In genomic region chr3:52171577-52172261, GRCh38 we compare ENCODE assay signal across 11 cellular contexts. TPM values are rescaled to one million over a fixed set of nuclear protein-coding genes. Genes with fewer than 3 reads are reported as not detected.
DNase-seq lines count a peak whose midpoint lies in the region; ATAC-seq and TF ChIP-seq lines count a peak whose summit lies in the region.
"Had no signal": no experiment of that assay in that cellular context is flagged by ENCODE, and none has a peak within 500 bp of the region (broad histone marks: within the 10 kb centered on the region; RNA-seq: fewer than 3 reads in every experiment).

No MANE protein-coding gene starts in this region.

- CTCF ChIA-PET in CD4-positive, alpha-beta memory T cell (lab: Charles Lee; ENCODE audit: partially characterized antibody), result interaction anchor here (0.8 kb wide), 1 partner anchor 27 kb away, joined by 3 read pairs; no protein-coding TSS in a partner anchor

- H3K9me3 Mint-ChIP-seq in HFFc6, result no peaks in the 10 kb centered on the region
- no peaks in the 10 kb centered on the region for H3K9me3 Mint-ChIP-seq in stimulated activated naive CD8-positive, alpha-beta T cell treated with anti-CD3 and anti-CD28 coated beads, Interleukin-15, amount 100 ng/mL, for 72 hours
- H3K9me3 Mint-ChIP-seq in CD4-positive, alpha-beta memory T cell, result peaks cover 0 to 2% (median 0%) of the 10 kb centered on the region in 8 donors
- H3K9me3 Mint-ChIP-seq: natural killer cell treated with Interleukin-12 subunit alpha and Interleukin-12 subunit beta and Interleukin-15 and Interleukin-18, amount 100 ng/mL, for 72 hours had no signal

- no peaks in the 10 kb centered on the region for H3K9me3 ChIP-seq in WERI-Rb-1 (ENCODE audit: severe bottlenecking)
- no peaks in the 10 kb centered on the region for H3K9me3 ChIP-seq in CD4-positive, alpha-beta memory T cell (ENCODE audit: control insufficient read depth in 1 of 2, low read length in 2 of 2)

- TF ChIP-seq CTCF in HFFc6 (IDR thresholded peaks at IDR 0.05) (peak; percentile 52), WERI-Rb-1 (IDR thresholded peaks at IDR 0.05; ENCODE audit: low read depth, low read length) (no peak), fibroblast of the aortic adventitia (IDR thresholded peaks at IDR 0.05; ENCODE audit: insufficient read depth, low read length) (peak; percentile 40)

- H3K27me3 ChIP-seq in WERI-Rb-1 (ENCODE audit: insufficient read depth, low read depth, severe bottlenecking), result no peaks in the 10 kb centered on the region
- no peaks in the 10 kb centered on the region for H3K27me3 ChIP-seq in CD4-positive, alpha-beta memory T cell (ENCODE audit: insufficient read depth, low read length)

- H3K4me1 Mint-ChIP-seq in HFFc6 (ENCODE audit: low read depth), result peaks cover 17% of the 10 kb centered on the region
- no peaks in the 10 kb centered on the region for H3K4me1 Mint-ChIP-seq in stimulated activated naive CD8-positive, alpha-beta T cell treated with anti-CD3 and anti-CD28 coated beads, Interleukin-15, amount 100 ng/mL, for 72 hours
- peaks cover 0 to 4% (median under 1%) of the 10 kb centered on the region in 4 donors for H3K4me1 Mint-ChIP-seq in CD4-positive, alpha-beta memory T cell

- H3K36me3 Mint-ChIP-seq in HFFc6 (ENCODE audit: low read depth), result no peaks in the 10 kb centered on the region
- no peaks in the 10 kb centered on the region for H3K36me3 Mint-ChIP-seq in CD4-positive, alpha-beta memory T cell
- H3K36me3 Mint-ChIP-seq: natural killer cell treated with Interleukin-12 subunit alpha and Interleukin-12 subunit beta and Interleukin-15 and Interleukin-18, amount 100 ng/mL, for 72 hours had no signal

- intact Hi-C loops in CD4-positive, alpha-beta memory T cell (cut with micrococcal nuclease), result no loop called here

- H3K4me3 Mint-ChIP-seq in HFFc6, result peak overlapping the region; percentile 22; the same call in 1 of the 2 replicates
- no peak overlapping the region for H3K4me3 Mint-ChIP-seq in stimulated activated naive CD8-positive, alpha-beta T cell treated with anti-CD3 and anti-CD28 coated beads, Interleukin-15, amount 100 ng/mL, for 72 hours
- no peak overlapping the region for H3K4me3 Mint-ChIP-seq in CD4-positive, alpha-beta memory T cell
- H3K4me3 Mint-ChIP-seq: natural killer cell treated with Interleukin-12 subunit alpha and Interleukin-12 subunit beta and Interleukin-15 and Interleukin-18, amount 100 ng/mL, for 72 hours had no signal

- peak overlapping the region; percentile 63 for H3K27ac Mint-ChIP-seq in HFFc6
- no peak overlapping the region for H3K27ac Mint-ChIP-seq in stimulated activated naive CD8-positive, alpha-beta T cell treated with anti-CD3 and anti-CD28 coated beads, Interleukin-15, amount 100 ng/mL, for 72 hours
- H3K27ac Mint-ChIP-seq in CD4-positive, alpha-beta memory T cell, result no peak overlapping the region
- H3K27ac Mint-ChIP-seq: natural killer cell treated with Interleukin-12 subunit alpha and Interleukin-12 subunit beta and Interleukin-15 and Interleukin-18, amount 100 ng/mL, for 72 hours had no signal

- H3K4me3 ChIP-seq in WERI-Rb-1 (ENCODE audit: low read depth, low read length) (no peak overlapping the region), fibroblast of the aortic adventitia (ENCODE audit: low read depth, low read length) (no peak overlapping the region)
- no peak overlapping the region for H3K4me3 ChIP-seq in CD4-positive, alpha-beta memory T cell (ENCODE audit: low read length in 2 of 2)

- POLR2A ChIA-PET in CD4-positive, alpha-beta memory T cell (lab: Charles Lee; ENCODE audit: partially characterized antibody), result no interaction called here

- H3K27me3 Mint-ChIP-seq in HFFc6 (ENCODE audit: insufficient read depth), result peaks cover 7% of the 10 kb centered on the region
- no peaks in the 10 kb centered on the region for H3K27me3 Mint-ChIP-seq in stimulated activated naive CD8-positive, alpha-beta T cell treated with anti-CD3 and anti-CD28 coated beads, Interleukin-15, amount 100 ng/mL, for 72 hours
- H3K27me3 Mint-ChIP-seq in CD4-positive, alpha-beta memory T cell, result peaks cover 2% of the 10 kb centered on the region in 2 donors
- H3K27me3 Mint-ChIP-seq: natural killer cell treated with Interleukin-12 subunit alpha and Interleukin-12 subunit beta and Interleukin-15 and Interleukin-18, amount 100 ng/mL, for 72 hours had no signal

- DNase-seq in HFFc6 (peak; percentile 65), WERI-Rb-1 (peak; percentile 70), fibroblast of the aortic adventitia (ENCODE audit: low read depth) (peak; percentile 75)
- DNase-seq in stimulated activated naive CD8-positive, alpha-beta T cell treated with anti-CD3 and anti-CD28 coated beads, Interleukin-15, amount 100 ng/mL, for 72 hours, result no peak
- DNase-seq in stimulated activated CD4-positive, alpha-beta T cell treated with anti-CD3 and anti-CD28 coated beads, Interleukin-15, amount 100 ng/mL, for 24 hours, result no peak
- DNase-seq in CD4-positive, alpha-beta memory T cell, result no peak
- DNase-seq: NCI-H1417 treated with DMSO at 0.1 percent for 48 hours had no signal

- peak overlapping the region; percentile 17 for H3K27ac ChIP-seq in WERI-Rb-1
- no peak overlapping the region for H3K27ac ChIP-seq in CD4-positive, alpha-beta memory T cell (ENCODE audit: low read depth, low read length)

- no peaks in the 10 kb centered on the region for H3K4me1 ChIP-seq in CD4-positive, alpha-beta memory T cell (ENCODE audit: insufficient read depth, low read length)

- peak; percentile 58 for ATAC-seq in stimulated activated naive CD8-positive, alpha-beta T cell treated with anti-CD3 and anti-CD28 coated beads, Interleukin-15, amount 100 ng/mL, for 72 hours
- no peak for ATAC-seq in HG03039 (IDR thresholded peaks at IDR 0.05; ENCODE audit: unreplicated experiment)

- H3K36me3 ChIP-seq in WERI-Rb-1, result no peaks in the 10 kb centered on the region
- H3K36me3 ChIP-seq in CD4-positive, alpha-beta memory T cell (ENCODE audit: insufficient read depth, low read length), result no peaks in the 10 kb centered on the region

RNA-seq across cellular contexts. Expression of gene POC1A, which starts 17.5 kb away (rescaled TPM):
- 10 to 100 TPM; 11.0 to 21.3 (median 20.5) TPM for total RNA-seq in HFFc6 (2021; fragmentation: NEBNext Ultra II Directional; extraction: Animal tissue kit (Norgen Biotek cat#: 25700))
- 1.3 and 10.0 TPM in 2 replicates for total RNA-seq in fibroblast of the aortic adventitia (ENCODE audit: low replicate concordance)
- total RNA-seq in CD4-positive, alpha-beta memory T cell, result 1 to 10 TPM in 1 of 2 experiments, under 1 TPM in 1; 0.99 to 1.1 TPM
- 1 to 10 TPM in 1 of 2 donors, under 1 TPM in 1; 0.36 to 2.4 TPM for polyA plus RNA-seq in CD4-positive, alpha-beta memory T cell

RNA-seq across cellular contexts. Expression of gene ALAS1, which starts 26.2 kb away (rescaled TPM):
- 10 to 100 TPM; 31.5 to 39.1 (median 35.1) TPM for total RNA-seq in HFFc6 (2021; fragmentation: NEBNext Ultra II Directional; extraction: Animal tissue kit (Norgen Biotek cat#: 25700))
- 18.8 and 40.8 TPM in 2 replicates for total RNA-seq in fibroblast of the aortic adventitia (ENCODE audit: low replicate concordance)
- total RNA-seq in CD4-positive, alpha-beta memory T cell, result 10 to 100 TPM; 30.0 to 34.6 TPM
- 10 to 100 TPM; 30.5 to 35.4 TPM for polyA plus RNA-seq in CD4-positive, alpha-beta memory T cell

RNA-seq across cellular contexts. Expression of gene TLR9, which starts 53.7 kb away (rescaled TPM):
- not detected for total RNA-seq in HFFc6 (2021; fragmentation: NEBNext Ultra II Directional; extraction: Animal tissue kit (Norgen Biotek cat#: 25700))
- not detected in 2 replicates for total RNA-seq in fibroblast of the aortic adventitia (ENCODE audit: low replicate concordance)
- total RNA-seq in CD4-positive, alpha-beta memory T cell, result 1 to 10 TPM; 2.3 to 3.0 TPM
- not detected for polyA plus RNA-seq in CD4-positive, alpha-beta memory T cell
- total RNA-seq: epithelial cell of proximal tubule had no signal
- polyA plus RNA-seq: aorta had no signal

Comparison
In these comparisons a context has a peak if more than half of its experiments do, and no peak if none do; other contexts are left out.
1. DNase-seq: peak in HFFc6 (single experiment), WERI-Rb-1 (single experiment) and fibroblast of the aortic adventitia (single experiment); none in stimulated activated naive CD8-positive, alpha-beta T cell treated with anti-CD3 and anti-CD28 coated beads, Interleukin-15, amount 100 ng/mL, for 72 hours (0 of 2), stimulated activated CD4-positive, alpha-beta T cell treated with anti-CD3 and anti-CD28 coated beads, Interleukin-15, amount 100 ng/mL, for 24 hours (single experiment) and CD4-positive, alpha-beta memory T cell (0 of 5).